In genomic region chr7:7696458-7697119, GRCh38 we compare ENCODE assay signal across 10 cellular contexts. TPM values are rescaled to one million over a fixed set of nuclear protein-coding genes. Genes with fewer than 3 reads are reported as not detected.
DNase-seq lines count a peak whose midpoint lies in the region; ATAC-seq, FAIRE-seq and TF ChIP-seq lines count a peak whose summit lies in the region.
"Had no signal": no experiment of that assay in that cellular context is flagged by ENCODE, and none has a peak within 500 bp of the region (broad histone marks: within the 10 kb centered on the region; RNA-seq: fewer than 3 reads in every experiment).

No MANE protein-coding gene starts in this region.

- no peaks in the 10 kb centered on the region for H3K9me3 ChIP-seq in muscle layer of duodenum (ENCODE audit: control insufficient read depth in 1 of 2, low read length in 2 of 2)

- peaks cover 0 to 27% of the 10 kb centered on the region in 2 donors for H3K4me1 ChIP-seq in muscle layer of duodenum (ENCODE audit: control insufficient read depth in 1 of 2, insufficient read depth in 2 of 2, low read length in 2 of 2)

- no peak for TF ChIP-seq CTCF in bronchial epithelial cell (IDR thresholded peaks at IDR 0.05; ENCODE audit: insufficient read depth, low read length, severe bottlenecking)

- H3K36me3 ChIP-seq in bronchial epithelial cell (ENCODE audit: control insufficient read depth, insufficient read depth, low read length) (no peaks in the 10 kb centered on the region), muscle layer of duodenum (ENCODE audit: control insufficient read depth in 1 of 2, insufficient read depth in 2 of 2, low read length in 2 of 2) (no peaks in the 10 kb centered on the region)

- H3K27me3 ChIP-seq in bronchial epithelial cell (ENCODE audit: control insufficient read depth, insufficient read depth, low read length): no peaks in the 10 kb centered on the region
- H3K27me3 ChIP-seq in muscle layer of duodenum (ENCODE audit: low read depth, low read length): no peaks in the 10 kb centered on the region

- intact Hi-C loops in left colon (cut with DNase I, micrococcal nuclease): no loop called here

- peak overlapping the region; percentile 64 for H3K27ac ChIP-seq in muscle layer of duodenum (ENCODE audit: low read length)
- H3K27ac ChIP-seq: C4-2B had no signal

- in situ Hi-C loops in ACHN (cut with HindIII; ENCODE audit: low pct_ligation_motif_present, low pct_unique_long_range_greater_than_20kb, low sequenced_read_pairs): no loop called here

- H3K4me3 ChIP-seq in bronchial epithelial cell (ENCODE audit: low read depth, low read length): no peak overlapping the region
- no peak overlapping the region for H3K4me3 ChIP-seq in muscle layer of duodenum (ENCODE audit: low read depth in 1 of 2, low read length in 2 of 2)

- ATAC-seq in left colon (no peak), HG03469 (IDR thresholded peaks at IDR 0.05; ENCODE audit: unreplicated experiment) (no peak)

- peak; percentile 55 for DNase-seq in ACHN
- peak; percentile 31 for DNase-seq in M059J (ENCODE audit: low read depth)
- DNase-seq in bronchial epithelial cell (ENCODE audit: low read depth): peak; percentile 30
- DNase-seq in left colon: no peak
- no peak for DNase-seq in NCI-H524 (lab: John Stamatoyannopoulos, UW)
- no peak for DNase-seq in putamen (ENCODE audit: low spot score)
- DNase-seq: activated CD4-positive, alpha-beta T cell treated with anti-CD3 and anti-CD28 coated beads, Interleukin-2, amount 50 U/mL, for 1 hour had no signal

- no peak for FAIRE-seq in bronchial epithelial cell (lab: Jason Lieb, UNC)

RNA-seq across cellular contexts. Expression of gene RPA3, which starts 21.8 kb away (rescaled TPM):
- 121 and 127 TPM in 2 replicates for total RNA-seq in M059J (2014; rRNA removed; shearing (Covaris generic))
- 18.2 and 18.7 TPM in 2 replicates for total RNA-seq in bronchial epithelial cell
- total RNA-seq in left colon: 10 to 100 TPM; 25.5 to 26.4 TPM

RNA-seq across cellular contexts. Expression of gene UMAD1, which starts 56.0 kb away (rescaled TPM):
- 19.9 and 27.4 TPM in 2 replicates for total RNA-seq in M059J (2014; rRNA removed; shearing (Covaris generic))
- 10.1 and 11.3 TPM in 2 replicates for total RNA-seq in bronchial epithelial cell
- 10 to 100 TPM; 16.1 to 24.7 TPM for total RNA-seq in left colon

Comparison
In these comparisons a context has a peak if more than half of its experiments do, and no peak if none do; other contexts are left out.
1. DNase-seq: peak in ACHN (single experiment), M059J (single experiment) and bronchial epithelial cell (single experiment); none in left colon (0 of 2), NCI-H524 (0 of 2) and putamen (single experiment).